ENCODE assay signal across 11 cellular contexts in genomic region chr3:65402597-65402996, GRCh38.
DNase-seq lines count a peak whose midpoint lies in the region; ATAC-seq, FAIRE-seq and TF ChIP-seq lines count a peak whose summit lies in the region.
"Had no signal": no experiment of that assay in that cellular context is flagged by ENCODE, and none has a peak within 500 bp of the region (broad histone marks: within the 10 kb centered on the region; RNA-seq: fewer than 3 reads in every experiment).

No MANE protein-coding gene starts in this region.

- H3K4me3 ChIP-seq in A673 (ENCODE audit: low read depth, low read length, poor library complexity, severe bottlenecking) (no peak overlapping the region), astrocyte of the spinal cord (ENCODE audit: low read depth, low read length) (no peak overlapping the region), kidney epithelial cell (ENCODE audit: low read depth, low read length) (no peak overlapping the region)

- FAIRE-seq in GM12892 (lab: Jason Lieb, UNC): no peak

- TF ChIP-seq CTCF in A673 (conservative IDR thresholded peaks at IDR 0.05; ENCODE audit: low read depth, low read length) (no peak), astrocyte of the spinal cord (IDR thresholded peaks at IDR 0.05; ENCODE audit: low read depth, low read length) (no peak), kidney epithelial cell (IDR thresholded peaks at IDR 0.05; ENCODE audit: insufficient read depth, low read length, poor library complexity, severe bottlenecking) (no peak)

- DNase-seq in A673 (ENCODE audit: low spot score) (peak; percentile 23), HPDE6-E6E7 (ENCODE audit: extremely low spot score) (peak; percentile 4), astrocyte of the spinal cord (ENCODE audit: low read depth, low spot score) (peak; percentile 88), kidney epithelial cell (ENCODE audit: low read depth) (peak; percentile 82), SHP77 (lab: John Stamatoyannopoulos, UW) (no peak), GM12892 (ENCODE audit: insufficient read length) (no peak)
- DNase-seq in activated T-helper 1 cell treated with anti-CD3 and anti-CD28 coated beads, Interleukin-12 subunit alpha, Interleukin-12 subunit beta, Interleukin-2, Interleukin-4 antibody, amounts not matched to agents 30 ng/mL and 10 ng/mL and 1 ng/mL, durations not matched to agents 14 hours and 24 hours and 36 hours (ENCODE audit: low spot score): no peak
- DNase-seq: activated CD4-positive, alpha-beta T cell treated with anti-CD3 and anti-CD28 coated beads, Interleukin-2, amount 50 U/mL, for 48 hours; effector CD8-positive, alpha-beta T cell; natural killer cell had no signal

- TF ChIP-seq POLR2A in GM12892 (IDR thresholded peaks at IDR 0.05; ENCODE audit: low read depth, low read length): no peak

- no peaks in the 10 kb centered on the region for H3K9me3 Mint-ChIP-seq in activated T-helper 1 cell treated with anti-CD3 and anti-CD28 coated beads, Interleukin-12 subunit alpha, Interleukin-12 subunit beta, Interleukin-2, Interleukin-4 antibody, amounts not matched to agents 30 ng/mL and 10 ng/mL and 1 ng/mL, durations not matched to agents 14 hours and 24 hours and 36 hours
- H3K9me3 Mint-ChIP-seq: natural killer cell had no signal

- no peak overlapping the region for H3K27ac ChIP-seq in A673 (ENCODE audit: low read depth, low read length, poor library complexity, severe bottlenecking)

- in situ Hi-C loops in astrocyte of the spinal cord (cut with HindIII; ENCODE audit: low sequenced_read_pairs): no loop called here

- H3K36me3 ChIP-seq in A673 (ENCODE audit: insufficient read depth, low read length, poor library complexity, severe bottlenecking) (no peaks in the 10 kb centered on the region), kidney epithelial cell (ENCODE audit: control insufficient read depth, insufficient read depth, low read length) (no peaks in the 10 kb centered on the region)

- intact Hi-C loops in A673 (cut with micrococcal nuclease; ENCODE audit: unreplicated experiment): no loop called here
- intact Hi-C loops in activated T-helper 1 cell treated with anti-CD3 and anti-CD28 coated beads, Interleukin-12 subunit alpha, Interleukin-12 subunit beta, Interleukin-2, Interleukin-4 antibody, amounts not matched to agents 30 ng/mL and 10 ng/mL and 1 ng/mL, durations not matched to agents 14 hours and 24 hours and 36 hours (cut with micrococcal nuclease): no loop called here

- no peaks in the 10 kb centered on the region for H3K4me1 Mint-ChIP-seq in activated T-helper 1 cell treated with anti-CD3 and anti-CD28 coated beads, Interleukin-12 subunit alpha, Interleukin-12 subunit beta, Interleukin-2, Interleukin-4 antibody, amounts not matched to agents 30 ng/mL and 10 ng/mL and 1 ng/mL, durations not matched to agents 14 hours and 24 hours and 36 hours (ENCODE audit: low read depth)
- H3K4me1 Mint-ChIP-seq: natural killer cell had no signal

- H3K36me3 Mint-ChIP-seq in activated T-helper 1 cell treated with anti-CD3 and anti-CD28 coated beads, Interleukin-12 subunit alpha, Interleukin-12 subunit beta, Interleukin-2, Interleukin-4 antibody, amounts not matched to agents 30 ng/mL and 10 ng/mL and 1 ng/mL, durations not matched to agents 14 hours and 24 hours and 36 hours (ENCODE audit: low read depth): no peaks in the 10 kb centered on the region
- H3K36me3 Mint-ChIP-seq: natural killer cell had no signal

- H3K4me3 Mint-ChIP-seq in activated T-helper 1 cell treated with anti-CD3 and anti-CD28 coated beads, Interleukin-12 subunit alpha, Interleukin-12 subunit beta, Interleukin-2, Interleukin-4 antibody, amounts not matched to agents 30 ng/mL and 10 ng/mL and 1 ng/mL, durations not matched to agents 14 hours and 24 hours and 36 hours: no peak overlapping the region
- H3K4me3 Mint-ChIP-seq: natural killer cell had no signal

- no peaks in the 10 kb centered on the region for H3K9me3 ChIP-seq in A673 (ENCODE audit: low read depth, low read length, poor library complexity, severe bottlenecking)

- POLR2A ChIA-PET in A673 (lab: Charles Lee; ENCODE audit: low non-redundant PET): no interaction called here

- H3K27me3 ChIP-seq in A673 (replicated peaks; ENCODE audit: insufficient read depth, low read depth, low read length, poor library complexity): no peaks in the 10 kb centered on the region
- H3K27me3 ChIP-seq in kidney epithelial cell (ENCODE audit: control insufficient read depth, insufficient read depth, low read length): no peaks in the 10 kb centered on the region

- H3K27ac Mint-ChIP-seq in activated T-helper 1 cell treated with anti-CD3 and anti-CD28 coated beads, Interleukin-12 subunit alpha, Interleukin-12 subunit beta, Interleukin-2, Interleukin-4 antibody, amounts not matched to agents 30 ng/mL and 10 ng/mL and 1 ng/mL, durations not matched to agents 14 hours and 24 hours and 36 hours: no peak overlapping the region
- H3K27ac Mint-ChIP-seq: natural killer cell had no signal

- no peaks in the 10 kb centered on the region for H3K4me1 ChIP-seq in A673 (ENCODE audit: insufficient read depth, low read length, poor library complexity, severe bottlenecking)

- H3K27me3 Mint-ChIP-seq in activated T-helper 1 cell treated with anti-CD3 and anti-CD28 coated beads, Interleukin-12 subunit alpha, Interleukin-12 subunit beta, Interleukin-2, Interleukin-4 antibody, amounts not matched to agents 30 ng/mL and 10 ng/mL and 1 ng/mL, durations not matched to agents 14 hours and 24 hours and 36 hours (ENCODE audit: insufficient read depth): no peaks in the 10 kb centered on the region

- CTCF ChIA-PET in A673 (lab: Charles Lee): no interaction called here

- BruUV-seq in A673 (replicated peaks; lab: Mats Ljungman, UMichigan): no TSS peak

- no peak for ATAC-seq in HG03378 (IDR thresholded peaks at IDR 0.05; ENCODE audit: unreplicated experiment)
- ATAC-seq: natural killer cell had no signal

Comparison
In these comparisons a context has a peak if more than half of its experiments do, and no peak if none do; other contexts are left out.
1. DNase-seq: peak in A673 (single experiment), HPDE6-E6E7 (single experiment), astrocyte of the spinal cord (single experiment) and kidney epithelial cell (single experiment); none in SHP77 (0 of 2), activated T-helper 1 cell treated with anti-CD3 and anti-CD28 coated beads, Interleukin-12 subunit alpha, Interleukin-12 subunit beta, Interleukin-2, Interleukin-4 antibody, amounts not matched to agents 30 ng/mL and 10 ng/mL and 1 ng/mL, durations not matched to agents 14 hours and 24 hours and 36 hours (single experiment) and GM12892 (single experiment).